In genomic region chr12:117112268-117112595, GRCh38 we compare ENCODE assay signal across 1 cellular context.
TF ChIP-seq lines count a peak whose summit lies in the region.

No MANE protein-coding gene starts in this region.

TF ChIP-seq in H1, 55 proteins besides CTCF, POLR2A, EP300 and RAD21:
- TF ChIP-seq TCF12 (IDR thresholded peaks at IDR 0.05; ENCODE audit: low read depth, low read length) = no peak
- no peak for TF ChIP-seq ZNF274 (IDR thresholded peaks at IDR 0.05; ENCODE audit: borderline replicate concordance, extremely low read depth, low read length)
- TF ChIP-seq PHF8 (conservative IDR thresholded peaks at IDR 0.05; ENCODE audit: low read depth, low read length) = no peak
- no peak for TF ChIP-seq HDAC6 (IDR thresholded peaks at IDR 0.05; ENCODE audit: low read depth, low read length)
- TF ChIP-seq HDAC2 (IDR thresholded peaks at IDR 0.05; ENCODE audit: borderline replicate concordance in 1 of 2, low read depth in 2 of 2, low read length in 2 of 2) = no peak
- no peak for TF ChIP-seq ATF3 (IDR thresholded peaks at IDR 0.05; ENCODE audit: insufficient read depth, low read depth, low read length)
- TF ChIP-seq KDM4A (IDR thresholded peaks at IDR 0.05; ENCODE audit: low read depth, low read length, severe bottlenecking) = no peak
- TF ChIP-seq BCL11A (IDR thresholded peaks at IDR 0.05; ENCODE audit: low read depth in 2 of 2, low read length in 2 of 2) = no peak
- no peak for TF ChIP-seq SP1 (IDR thresholded peaks at IDR 0.05; ENCODE audit: low read depth, low read length)
- TF ChIP-seq MAFK (IDR thresholded peaks at IDR 0.05; ENCODE audit: low read depth, low read length) = no peak
- no peak for TF ChIP-seq CHD1 (IDR thresholded peaks at IDR 0.05; ENCODE audit: low read depth, low read length)
- no peak for TF ChIP-seq POU5F1 (IDR thresholded peaks at IDR 0.05; ENCODE audit: low read depth, low read length)
- no peak for TF ChIP-seq RFX5 (IDR thresholded peaks at IDR 0.05; ENCODE audit: borderline replicate concordance, low read depth, low read length)
- no peak for TF ChIP-seq CEBPB (IDR thresholded peaks at IDR 0.05; ENCODE audit: low read depth, low read length)
- TF ChIP-seq SAP30 (IDR thresholded peaks at IDR 0.05; ENCODE audit: insufficient read depth, insufficient replicate concordance, low read length) = no peak
